In the genomic region with DNA sequence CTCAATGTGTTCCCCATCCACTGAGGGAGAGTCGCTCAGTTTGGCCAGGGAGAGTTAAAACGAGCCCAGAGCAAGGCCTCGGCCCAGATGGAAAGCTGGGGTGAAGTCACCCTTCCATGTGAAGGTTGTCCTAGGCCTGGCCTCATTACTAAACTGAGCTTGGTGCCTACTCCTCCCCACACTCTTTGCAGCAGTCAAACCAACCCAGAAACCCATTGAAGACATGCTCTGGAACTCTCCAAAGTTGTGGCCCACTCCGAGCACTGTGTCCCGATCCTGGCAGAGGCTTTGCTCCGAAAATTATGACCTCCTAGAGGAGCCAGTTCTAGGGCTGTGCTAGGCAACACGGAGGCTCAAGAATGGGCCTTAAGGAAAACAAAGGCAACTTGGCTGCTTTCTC, we compare ENCODE assay signal across 23 cellular contexts. TPM values are rescaled to one million over a fixed set of nuclear protein-coding genes. Genes with fewer than 3 reads are reported as not detected.
"Had no signal": no experiment of that assay in that cellular context is flagged by ENCODE, and none has a peak within 500 bp of the region (broad histone marks: within the 10 kb centered on the region; RNA-seq: fewer than 3 reads in every experiment).

No MANE protein-coding gene starts in this region.

- H3K27ac Mint-ChIP-seq: immature natural killer cell; natural killer cell; stimulated activated naive B cell treated with anti-CD40 and anti-IgM and Interleukin-4, amounts not matched to agents 10 μg/mL and 1 μg/mL and 100 μg/mL, for 72 hours; stimulated activated naive CD8-positive, alpha-beta T cell treated with anti-CD3 and anti-CD28 coated beads, Interleukin-15, Interleukin-2, amounts not matched to agents 100 ng/mL and 50 ng/mL, for 24 hours had no signal

- H3K27me3 ChIP-seq: pancreas, right lobe of liver had no signal

- H3K27ac ChIP-seq: coronary artery, pancreas, right lobe of liver, thoracic aorta, tibial nerve, upper lobe of right lung had no signal

- H3K36me3 Mint-ChIP-seq: immature natural killer cell; natural killer cell; stimulated activated naive B cell treated with anti-CD40 and anti-IgM and Interleukin-4, amounts not matched to agents 10 μg/mL and 1 μg/mL and 100 μg/mL, for 72 hours had no signal

- H3K9me3 ChIP-seq: pancreas, right lobe of liver, thoracic aorta, tibial nerve, upper lobe of right lung had no signal

- H3K36me3 ChIP-seq: pancreas, right lobe of liver, thoracic aorta, tibial nerve, upper lobe of right lung had no signal

- DNase-seq: dermis blood vessel endothelial cell; effector memory CD4-positive, alpha-beta T cell; erythroblast; hypothalamus; immature natural killer cell; islet precursor cell; kidney glomerular epithelial cell; mammary epithelial cell; mesendoderm; natural killer cell; occipital lobe; pancreas; retina; right lobe of liver; small intestine; stimulated activated CD4-positive, alpha-beta T cell treated with anti-CD3 and anti-CD28 coated beads, Interleukin-15, amount 100 ng/mL, for 24 hours; stimulated activated CD4-positive, alpha-beta T cell treated with anti-CD3 and anti-CD28 coated beads, Interleukin-2, amount 100 ng/mL, for 48 hours; stimulated activated naive B cell treated with anti-CD40 and anti-IgM and Interleukin-4, amounts not matched to agents 10 μg/mL and 1 μg/mL and 100 μg/mL, for 72 hours; upper lobe of right lung had no signal

- H3K4me3 Mint-ChIP-seq: immature natural killer cell; natural killer cell; stimulated activated naive B cell treated with anti-CD40 and anti-IgM and Interleukin-4, amounts not matched to agents 10 μg/mL and 1 μg/mL and 100 μg/mL, for 72 hours; stimulated activated naive CD8-positive, alpha-beta T cell treated with anti-CD3 and anti-CD28 coated beads, Interleukin-15, Interleukin-2, amounts not matched to agents 100 ng/mL and 50 ng/mL, for 24 hours had no signal

- ATAC-seq: natural killer cell; pancreas; right lobe of liver; stimulated activated naive B cell treated with anti-CD40 and anti-IgM and Interleukin-4, amounts not matched to agents 10 μg/mL and 1 μg/mL and 100 μg/mL, for 72 hours; upper lobe of right lung had no signal

- H3K4me1 Mint-ChIP-seq: immature natural killer cell; natural killer cell; stimulated activated naive B cell treated with anti-CD40 and anti-IgM and Interleukin-4, amounts not matched to agents 10 μg/mL and 1 μg/mL and 100 μg/mL, for 72 hours had no signal

- H3K9me3 Mint-ChIP-seq: immature natural killer cell; natural killer cell; stimulated activated naive B cell treated with anti-CD40 and anti-IgM and Interleukin-4, amounts not matched to agents 10 μg/mL and 1 μg/mL and 100 μg/mL, for 72 hours; stimulated activated naive CD8-positive, alpha-beta T cell treated with anti-CD3 and anti-CD28 coated beads, Interleukin-15, Interleukin-2, amounts not matched to agents 100 ng/mL and 50 ng/mL, for 24 hours had no signal

- H3K4me3 ChIP-seq: coronary artery, pancreas, right lobe of liver, thoracic aorta, tibial nerve, upper lobe of right lung had no signal

- H3K4me1 ChIP-seq: pancreas, right lobe of liver, tibial nerve, upper lobe of right lung had no signal

RNA-seq across cellular contexts. Expression of gene CYP26B1, which starts 11.5 kb away (rescaled TPM):
- total RNA-seq: natural killer cell had no signal
- polyA plus RNA-seq: immature natural killer cell had no signal
